In genomic region chr4:47784222-47784621, GRCh38 we compare ENCODE assay signal across 21 cellular contexts. TPM values are rescaled to one million over a fixed set of nuclear protein-coding genes. Genes with fewer than 3 reads are reported as not detected.
"Had no signal": no experiment of that assay in that cellular context is flagged by ENCODE, and none has a peak within 500 bp of the region (broad histone marks: within the 10 kb centered on the region; RNA-seq: fewer than 3 reads in every experiment).

No MANE protein-coding gene starts in this region.

- FAIRE-seq: islet of Langerhans had no signal

- DNase-seq: activated CD4-positive, alpha-beta T cell treated with anti-CD3 and anti-CD28 coated beads, Interleukin-2, amount 10 ng/mL, durations not matched to agents 24 days and 14 days; activated CD4-positive, CD25-positive, alpha-beta regulatory T cell; activated CD8-positive, alpha-beta memory T cell treated with anti-CD3 and anti-CD28 coated beads, Interleukin-2, amount 50 U/mL, for 48 hours; activated gamma-delta T cell treated with Interleukin-2 at 50 U/mL for 16 hours; activated naive CD8-positive, alpha-beta T cell treated with anti-CD3 and anti-CD28 coated beads for 36 hours; activated T-cell treated with anti-CD3 and anti-CD28 coated beads, Interleukin-2, amount 50 U/mL, for 72 hours; aorta; heart right ventricle; left colon; naive thymus-derived CD8-positive, alpha-beta T cell; posterior cingulate gyrus; retina; stimulated activated CD4-positive, alpha-beta T cell treated with anti-CD3 and anti-CD28 coated beads, Interleukin-15, amount 100 ng/mL, for 24 hours; stimulated activated CD4-positive, alpha-beta T cell treated with anti-CD3 and anti-CD28 coated beads, Interleukin-4, amount 100 ng/mL, for 1 hour; stimulated activated naive CD4-positive, alpha-beta T cell; substantia nigra; uterus had no signal

- H3K4me3 ChIP-seq: gastroesophageal sphincter, heart right ventricle, tibial nerve, uterus had no signal

- H3K36me3 ChIP-seq: gastroesophageal sphincter, heart right ventricle, neutrophil, tibial nerve, uterus had no signal

- H3K27ac ChIP-seq: gastroesophageal sphincter, neutrophil, tibial nerve, uterus had no signal

- H3K9me3 ChIP-seq: gastroesophageal sphincter, neutrophil, tibial nerve, uterus had no signal

- H3K27me3 ChIP-seq: gastroesophageal sphincter, heart right ventricle, tibial nerve, uterus had no signal

- ATAC-seq: activated T-cell treated with anti-CD3 and anti-CD28 coated beads, Interleukin-2, amount 50 U/mL, for 72 hours; gastroesophageal sphincter; left colon; naive thymus-derived CD8-positive, alpha-beta T cell had no signal

- H3K4me1 ChIP-seq: gastroesophageal sphincter, tibial nerve, uterus had no signal

RNA-seq across cellular contexts. Expression of gene CORIN, which starts 53.6 kb away (rescaled TPM):
- total RNA-seq: activated naive CD8-positive, alpha-beta T cell treated with anti-CD3 and anti-CD28 coated beads for 36 hours had no signal
